ENCODE assay signal across 8 cellular contexts in the genomic region with DNA sequence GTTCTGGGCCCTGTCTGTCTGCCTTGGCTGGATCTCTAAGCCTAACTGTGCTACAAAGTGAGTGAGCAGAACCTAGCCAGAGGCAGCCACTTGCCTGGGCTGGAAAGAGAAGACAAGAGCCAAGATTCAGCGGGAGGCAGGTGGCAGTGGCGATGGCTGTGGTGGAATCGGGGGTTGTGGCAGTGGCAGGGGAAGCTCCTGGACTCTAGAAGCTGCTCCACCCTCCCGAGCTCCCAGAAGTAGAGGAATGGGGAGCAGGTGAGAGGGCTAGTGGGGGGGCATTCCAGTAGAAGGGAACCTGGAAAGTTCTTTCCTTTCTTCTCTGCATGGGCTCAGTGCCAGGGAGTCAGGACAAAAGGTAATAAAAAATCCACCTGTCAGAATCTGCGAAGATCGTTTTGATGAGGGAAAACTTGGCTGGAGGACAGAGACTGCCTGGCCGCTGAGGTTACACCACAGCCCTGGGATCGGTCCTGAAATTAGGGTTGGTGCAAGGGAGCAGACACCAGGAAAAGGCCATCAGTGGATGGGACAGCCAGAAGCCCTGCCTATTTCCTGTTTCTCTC. TPM values are rescaled to one million over a fixed set of nuclear protein-coding genes. Genes with fewer than 3 reads are reported as not detected.
A peak's percentile ranks its signal among the peaks of the same experiment; 100 is the strongest.
DNase-seq lines count a peak whose midpoint lies in the region; ATAC-seq and TF ChIP-seq lines count a peak whose summit lies in the region.
"Had no signal": no experiment of that assay in that cellular context is flagged by ENCODE, and none has a peak within 500 bp of the region (broad histone marks: within the 10 kb centered on the region; RNA-seq: fewer than 3 reads in every experiment).

No MANE protein-coding gene starts in this region.

- intact Hi-C loops in CD14-positive monocyte (cut with micrococcal nuclease), result no loop called here

- H3K27ac Mint-ChIP-seq in CD14-positive monocyte, result no peak overlapping the region

- peaks cover 37% of the 10 kb centered on the region for H3K4me1 Mint-ChIP-seq in CD14-positive monocyte

- H3K4me2 ChIP-seq in osteoblast (ENCODE audit: insufficient read depth, low read length), result peak overlapping the region; percentile 97

- H2AFZ ChIP-seq in osteoblast (ENCODE audit: low read length), result no peak overlapping the region

- peaks cover 14% of the 10 kb centered on the region for H3K4me1 ChIP-seq in osteoblast (ENCODE audit: insufficient read depth, low read length)

- no peak for DNase-seq in CD14-positive monocyte (ENCODE audit: low spot score)
- DNase-seq in H7, result peak; percentile 22
- DNase-seq in cerebellar cortex (ENCODE audit: low spot score), result peak; percentile 18
- DNase-seq in osteoblast (ENCODE audit: insufficient read length, low spot score, missing footprints), result peak; percentile 86
- no peak for DNase-seq in stimulated activated CD4-positive, alpha-beta T cell treated with anti-CD3 and anti-CD28 coated beads, Interleukin-2, amount 100 ng/mL, for 48 hours
- DNase-seq in MV-4-11 (lab: John Stamatoyannopoulos, UW), result no peak
- DNase-seq: heart right ventricle had no signal

- no peak for ATAC-seq in HG03108 (IDR thresholded peaks at IDR 0.05; ENCODE audit: unreplicated experiment)

- no peaks in the 10 kb centered on the region for H3K36me3 ChIP-seq in H7 (replicated peaks; ENCODE audit: control insufficient read depth, insufficient read depth, low read length)
- H3K36me3 ChIP-seq in osteoblast (ENCODE audit: insufficient read depth, low read length), result peaks cover 11% of the 10 kb centered on the region

- peaks cover 0 to 4% (median 0%) of the 10 kb centered on the region in 3 donors for H3K27me3 Mint-ChIP-seq in CD14-positive monocyte (ENCODE audit: low read depth in 3 of 3)

- H3K4me3 ChIP-seq in H7 (ENCODE audit: insufficient read depth, low read depth, low read length) (no peak overlapping the region), osteoblast (ENCODE audit: insufficient read depth, low read length) (peak overlapping the region; percentile 86)

- H3K27me3 ChIP-seq in H7 (ENCODE audit: control insufficient read depth, insufficient read depth, low read length), result peaks cover 12% of the 10 kb centered on the region
- no peaks in the 10 kb centered on the region for H3K27me3 ChIP-seq in osteoblast (ENCODE audit: insufficient read depth, low read length)
- H3K27me3 ChIP-seq: heart right ventricle had no signal

- no peaks in the 10 kb centered on the region for H3K9me3 ChIP-seq in osteoblast (ENCODE audit: low read depth, low read length)
- H3K9me3 ChIP-seq: heart right ventricle had no signal

- peaks cover 14 to 21% of the 10 kb centered on the region in 2 donors for H3K36me3 Mint-ChIP-seq in CD14-positive monocyte

- peaks cover 14% of the 10 kb centered on the region for H4K20me1 ChIP-seq in osteoblast (ENCODE audit: insufficient read depth, low read length)

- H3K79me2 ChIP-seq in osteoblast (ENCODE audit: insufficient read depth, low read length), result peaks cover 39% of the 10 kb centered on the region

- TF ChIP-seq CTCF in CD14-positive monocyte (IDR thresholded peaks at IDR 0.05), result no peak
- no peak for TF ChIP-seq CTCF in osteoblast (IDR thresholded peaks at IDR 0.05; ENCODE audit: extremely low read depth, low read depth, low read length)

- peak overlapping the region; percentile 71 to 79 for H3K4me3 Mint-ChIP-seq in CD14-positive monocyte

- peaks cover 0 to 3% (median 0%) of the 10 kb centered on the region in 7 donors for H3K9me3 Mint-ChIP-seq in CD14-positive monocyte

- H3K27ac ChIP-seq in osteoblast (ENCODE audit: low read depth, low read length), result no peak overlapping the region

RNA-seq across cellular contexts. Expression of gene CRAT, which starts 1.7 kb away (rescaled TPM):
- polyA plus RNA-seq in CD14-positive monocyte, result 10 to 100 TPM; 12.2 to 15.0 TPM
- 13.6 and 14.9 TPM in 2 replicates for total RNA-seq in H7 (2014; rRNA removed; shearing (Covaris generic))
- total RNA-seq in osteoblast, result 64.8 and 79.6 TPM in 2 replicates

RNA-seq across cellular contexts. Expression of gene PTPA, which starts 2.3 kb away (rescaled TPM):
- 10 to 100 TPM; 11.7 to 12.4 TPM for polyA plus RNA-seq in CD14-positive monocyte
- 160 and 166 TPM in 2 replicates for total RNA-seq in H7 (2014; rRNA removed; shearing (Covaris generic))
- 64.8 and 73.5 TPM in 2 replicates for total RNA-seq in osteoblast

RNA-seq across cellular contexts. Expression of gene DOLPP1, which starts 28.0 kb away (rescaled TPM):
- 1 to 10 TPM; 5.4 to 5.9 TPM for polyA plus RNA-seq in CD14-positive monocyte
- 41.3 and 42.5 TPM in 2 replicates for total RNA-seq in H7 (2014; rRNA removed; shearing (Covaris generic))
- total RNA-seq in osteoblast, result 10.3 and 10.5 TPM in 2 replicates

Comparison
In these comparisons a context has a peak if more than half of its experiments do, and no peak if none do; other contexts are left out.
1. DNase-seq: peak in H7 (single experiment), cerebellar cortex (single experiment) and osteoblast (single experiment); none in CD14-positive monocyte (single experiment), stimulated activated CD4-positive, alpha-beta T cell treated with anti-CD3 and anti-CD28 coated beads, Interleukin-2, amount 100 ng/mL, for 48 hours (0 of 2) and MV-4-11 (single experiment).